Comparison of ENCODE assay signal across 8 cellular contexts in genomic region chr1:228139931-228140723, GRCh38. TPM values are rescaled to one million over a fixed set of nuclear protein-coding genes. Genes with fewer than 3 reads are reported as not detected.
DNase-seq lines count a peak whose midpoint lies in the region; ATAC-seq, FAIRE-seq and TF ChIP-seq lines count a peak whose summit lies in the region.

TSS of gene GUK1 (plus strand) at chr1:228140279. CDS start at chr1:228140303, 24 bp downstream.

- H3K9me3 ChIP-seq in RWPE2 (ENCODE audit: severe bottlenecking), result no peaks in the 10 kb centered on the region

- DNase-seq in ELF-1 (ENCODE audit: low read depth, low spot score) (peak; percentile 100), H54 (ENCODE audit: insufficient read length, low spot score) (peak; percentile 92), LoVo (ENCODE audit: low spot score) (peak; percentile 99), RWPE2 (ENCODE audit: low spot score) (peak; percentile 98), fibroblast of mammary gland (ENCODE audit: low read depth) (peak; percentile 99)
- DNase-seq in activated T-helper 2 cell treated with anti-CD3 and anti-CD28 coated beads, Interferon-gamma antibody, Interleukin-2, Interleukin-4, amounts not matched to agents 10 μg/mL and 5 μg/mL and 100 μg/mL, durations not matched to agents 14 hours and 24 hours and 36 hours (ENCODE audit: low spot score), result peak; percentile 100
- DNase-seq in naive thymus-derived CD8-positive, alpha-beta T cell, result peak; percentile 99 to 100 (median 100)
- peak; percentile 99 to 100 (median 100) for DNase-seq in stimulated activated naive CD4-positive, alpha-beta T cell (lab: John Stamatoyannopoulos, UW)

- FAIRE-seq in H54 (lab: Jason Lieb, UNC), result peak; percentile 68

- no peak for TF ChIP-seq CTCF in RWPE2 (IDR thresholded peaks at IDR 0.05; ENCODE audit: poor library complexity, severe bottlenecking)
- TF ChIP-seq CTCF in fibroblast of mammary gland (conservative IDR thresholded peaks at IDR 0.05; ENCODE audit: control insufficient read depth, insufficient read depth, low read depth, low read length), result no peak

- POLR2A ChIA-PET in naive thymus-derived CD8-positive, alpha-beta T cell (lab: Charles Lee), result interaction anchor here (0.7 to 9.0 kb wide), 16 partner anchors 9 to 346 kb away, joined by 3 to 128 read pairs (median 4); partner anchors contain the start of genes ARF1, IBA57, MRPL55 and RNF187

- H3K4me3 Mint-ChIP-seq in activated T-helper 2 cell treated with anti-CD3 and anti-CD28 coated beads, Interferon-gamma antibody, Interleukin-2, Interleukin-4, amounts not matched to agents 10 μg/mL and 5 μg/mL and 100 μg/mL, durations not matched to agents 14 hours and 24 hours and 36 hours (ENCODE audit: low read depth), result peak within 1 kb of the TSS; percentile 96
- H3K4me3 Mint-ChIP-seq in naive thymus-derived CD8-positive, alpha-beta T cell, result peak within 1 kb of the TSS; percentile 83 to 99 (median 96)

- H3K36me3 Mint-ChIP-seq in activated T-helper 2 cell treated with anti-CD3 and anti-CD28 coated beads, Interferon-gamma antibody, Interleukin-2, Interleukin-4, amounts not matched to agents 10 μg/mL and 5 μg/mL and 100 μg/mL, durations not matched to agents 14 hours and 24 hours and 36 hours (ENCODE audit: low read depth), result peaks cover 26% of the 10 kb centered on the region
- H3K36me3 Mint-ChIP-seq in naive thymus-derived CD8-positive, alpha-beta T cell, result no peaks in the 10 kb centered on the region

- H3K9me3 Mint-ChIP-seq in activated T-helper 2 cell treated with anti-CD3 and anti-CD28 coated beads, Interferon-gamma antibody, Interleukin-2, Interleukin-4, amounts not matched to agents 10 μg/mL and 5 μg/mL and 100 μg/mL, durations not matched to agents 14 hours and 24 hours and 36 hours, result no peaks in the 10 kb centered on the region
- no peaks in the 10 kb centered on the region for H3K9me3 Mint-ChIP-seq in naive thymus-derived CD8-positive, alpha-beta T cell

- peak; percentile 99 for TF ChIP-seq POLR2A in H54 (IDR thresholded peaks at IDR 0.05; ENCODE audit: low read depth, low read length)

- H3K36me3 ChIP-seq in RWPE2 (ENCODE audit: low read depth), result peaks cover 8% of the 10 kb centered on the region

- H3K4me3 ChIP-seq in RWPE2 (ENCODE audit: severe bottlenecking), result peak within 1 kb of the TSS; percentile 92
- H3K4me3 ChIP-seq in fibroblast of mammary gland (ENCODE audit: control insufficient read depth, low read depth, low read length), result peak within 1 kb of the TSS; percentile 89

- no peaks in the 10 kb centered on the region for H3K4me1 ChIP-seq in RWPE2 (ENCODE audit: insufficient read depth, poor library complexity, severe bottlenecking)

- peaks cover 22% of the 10 kb centered on the region for H3K27me3 Mint-ChIP-seq in activated T-helper 2 cell treated with anti-CD3 and anti-CD28 coated beads, Interferon-gamma antibody, Interleukin-2, Interleukin-4, amounts not matched to agents 10 μg/mL and 5 μg/mL and 100 μg/mL, durations not matched to agents 14 hours and 24 hours and 36 hours (ENCODE audit: low read depth)
- no peaks in the 10 kb centered on the region for H3K27me3 Mint-ChIP-seq in naive thymus-derived CD8-positive, alpha-beta T cell

- intact Hi-C loops in activated T-helper 2 cell treated with anti-CD3 and anti-CD28 coated beads, Interferon-gamma antibody, Interleukin-2, Interleukin-4, amounts not matched to agents 10 μg/mL and 5 μg/mL and 100 μg/mL, durations not matched to agents 14 hours and 24 hours and 36 hours (cut with micrococcal nuclease), result loop anchor here (1.0 kb wide), 6 partner anchors 25 to 317 kb away; partner anchors contain the start of genes ARF1, C1orf35, IBA57 and MRPL55

- peaks cover 17% of the 10 kb centered on the region for H3K4me1 Mint-ChIP-seq in activated T-helper 2 cell treated with anti-CD3 and anti-CD28 coated beads, Interferon-gamma antibody, Interleukin-2, Interleukin-4, amounts not matched to agents 10 μg/mL and 5 μg/mL and 100 μg/mL, durations not matched to agents 14 hours and 24 hours and 36 hours (ENCODE audit: low read depth)
- H3K4me1 Mint-ChIP-seq in naive thymus-derived CD8-positive, alpha-beta T cell, result peaks cover 10 to 66% (median 43%) of the 10 kb centered on the region in 4 donors

- no peaks in the 10 kb centered on the region for H3K27me3 ChIP-seq in RWPE2 (ENCODE audit: insufficient read depth, poor library complexity, severe bottlenecking)

- peak within 1 kb of the TSS; percentile 96 for H3K27ac Mint-ChIP-seq in activated T-helper 2 cell treated with anti-CD3 and anti-CD28 coated beads, Interferon-gamma antibody, Interleukin-2, Interleukin-4, amounts not matched to agents 10 μg/mL and 5 μg/mL and 100 μg/mL, durations not matched to agents 14 hours and 24 hours and 36 hours
- H3K27ac Mint-ChIP-seq in naive thymus-derived CD8-positive, alpha-beta T cell, result peak within 1 kb of the TSS; percentile 96 to 100 (median 100)

- peak; percentile 89 for ATAC-seq in RWPE2 (ENCODE audit: low read depth)
- ATAC-seq in naive thymus-derived CD8-positive, alpha-beta T cell, result peak; percentile 84

- peak within 1 kb of the TSS; percentile 69 for H3K27ac ChIP-seq in RWPE2 (ENCODE audit: poor library complexity, severe bottlenecking)

RNA-seq across cellular contexts. Expression of gene GUK1, which starts in this region (rescaled TPM):
- 219 and 225 TPM in 2 replicates for total RNA-seq in activated T-helper 2 cell treated with anti-CD3 and anti-CD28 coated beads, Interferon-gamma antibody, Interleukin-2, Interleukin-4, amounts not matched to agents 10 μg/mL and 5 μg/mL and 100 μg/mL, durations not matched to agents 14 hours and 24 hours and 36 hours
- 100 to 1,000 TPM; 189 to 202 TPM for total RNA-seq in naive thymus-derived CD8-positive, alpha-beta T cell
- 100 to 1,000 TPM; 369 to 466 (median 374) TPM for polyA plus RNA-seq in naive thymus-derived CD8-positive, alpha-beta T cell

Comparison
In these comparisons a context has a peak if more than half of its experiments do, and no peak if none do; other contexts are left out.
1. Peak in every context shown above with its lines: DNase-seq, ATAC-seq, H3K4me3 ChIP-seq and H3K27ac ChIP-seq.